In the genomic region with DNA sequence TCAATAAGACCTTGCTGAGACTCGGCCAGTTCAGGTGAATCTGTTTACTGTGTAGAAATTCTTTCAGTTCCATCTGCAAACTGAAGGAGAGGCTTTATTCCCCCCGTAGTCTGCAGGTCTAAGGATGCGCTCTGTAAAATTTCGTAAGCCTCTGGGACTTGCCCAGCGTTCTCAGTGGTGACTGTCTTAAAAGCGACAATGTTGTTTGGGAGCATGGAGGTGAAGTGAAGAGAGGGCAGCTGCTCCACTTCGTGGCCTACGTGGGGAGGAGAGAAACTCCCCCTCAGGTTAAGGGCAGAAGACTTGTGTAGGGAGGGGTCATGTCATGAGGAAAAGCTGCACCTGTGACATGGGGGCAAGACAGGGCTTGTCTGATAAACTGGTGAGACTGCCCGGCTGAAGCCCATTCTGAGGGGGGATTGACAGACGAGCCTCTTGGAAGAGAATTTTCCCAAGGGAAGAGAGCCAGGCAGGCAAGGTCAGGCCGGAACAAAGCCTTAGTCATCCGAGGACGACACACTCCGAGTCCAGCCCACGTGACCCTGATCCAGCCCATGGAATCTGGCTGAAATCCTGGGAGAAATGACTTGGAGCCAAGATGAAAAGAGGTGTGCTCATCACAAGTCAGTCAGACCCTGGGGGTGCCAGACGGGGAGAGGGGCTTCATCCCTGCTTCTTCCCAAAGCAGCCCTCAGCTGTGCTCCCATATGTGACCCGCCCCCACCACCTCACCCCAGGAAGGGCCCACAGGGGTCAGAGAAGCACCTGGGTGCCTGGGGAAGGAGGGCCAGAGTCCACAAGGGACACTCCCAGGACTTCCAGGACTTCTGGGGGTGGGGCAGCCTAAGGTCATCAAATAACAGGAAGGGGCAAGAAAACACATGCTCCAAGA, we compare ENCODE assay signal across 1 cellular context.
TF ChIP-seq lines count a peak whose summit lies in the region.

No MANE protein-coding gene starts in this region.

TF ChIP-seq in HepG2, 621 proteins besides CTCF, POLR2A, EP300 and RAD21 (continued from another document and continues in another):
- TF ChIP-seq RNF219 (CRISPR knock-in tag; IDR thresholded peaks at IDR 0.05) (no peak), ZNF761 (CRISPR knock-in tag; conservative IDR thresholded peaks at IDR 0.05) (no peak; the same call in 1 of the 2 replicates), ATF3 (CRISPR knock-in tag; IDR thresholded peaks at IDR 0.05) (peak; percentile 55; the same call in 1 of the 2 replicates), MEIS1 (CRISPR knock-in tag; IDR thresholded peaks at IDR 0.05; ENCODE audit: borderline replicate concordance) (peak; percentile 46; the same call in 1 of the 2 replicates), ETV6 (CRISPR knock-in tag; conservative IDR thresholded peaks at IDR 0.05) (no peak), ZNF207 (IDR thresholded peaks at IDR 0.05; ENCODE audit: borderline replicate concordance) (no peak), ZNF792 (CRISPR knock-in tag; IDR thresholded peaks at IDR 0.05) (no peak), SOX13 (IDR thresholded peaks at IDR 0.05) (no peak), SOX13 (CRISPR knock-in tag; conservative IDR thresholded peaks at IDR 0.05 in 1 of 2, IDR thresholded peaks at IDR 0.05 in 1 of 2) (peak in 1 of 2 experiments; percentile 32; a peak in 1 of 4 replicates), ZNF3 (CRISPR knock-in tag; IDR thresholded peaks at IDR 0.05) (no peak), ARID4A (CRISPR knock-in tag; IDR thresholded peaks at IDR 0.05; ENCODE audit: borderline replicate concordance) (peak; percentile 17; the same call in 1 of the 2 replicates), SMAD9 (CRISPR knock-in tag; IDR thresholded peaks at IDR 0.05) (no peak), ELF4 (CRISPR knock-in tag; IDR thresholded peaks at IDR 0.05; ENCODE audit: borderline replicate concordance) (no peak), ZFP1 (CRISPR knock-in tag; IDR thresholded peaks at IDR 0.05) (peak; percentile 64; the same call in 1 of the 2 replicates), CHCHD3 (CRISPR knock-in tag; IDR thresholded peaks at IDR 0.05) (no peak), ZNF768 (CRISPR knock-in tag; IDR thresholded peaks at IDR 0.05) (no peak), TRIM22 (IDR thresholded peaks at IDR 0.05) (no peak), HIVEP1 (CRISPR knock-in tag; IDR thresholded peaks at IDR 0.05) (no peak), MLXIP (CRISPR knock-in tag; IDR thresholded peaks at IDR 0.05; ENCODE audit: borderline replicate concordance) (no peak), ZBTB38 (CRISPR knock-in tag; IDR thresholded peaks at IDR 0.05) (peak; percentile 69), ZNF124 (CRISPR knock-in tag; IDR thresholded peaks at IDR 0.05) (peak; percentile 30), ZNF546 (CRISPR knock-in tag; conservative IDR thresholded peaks at IDR 0.05) (no peak)
- TF ChIP-seq, protein P1, sequence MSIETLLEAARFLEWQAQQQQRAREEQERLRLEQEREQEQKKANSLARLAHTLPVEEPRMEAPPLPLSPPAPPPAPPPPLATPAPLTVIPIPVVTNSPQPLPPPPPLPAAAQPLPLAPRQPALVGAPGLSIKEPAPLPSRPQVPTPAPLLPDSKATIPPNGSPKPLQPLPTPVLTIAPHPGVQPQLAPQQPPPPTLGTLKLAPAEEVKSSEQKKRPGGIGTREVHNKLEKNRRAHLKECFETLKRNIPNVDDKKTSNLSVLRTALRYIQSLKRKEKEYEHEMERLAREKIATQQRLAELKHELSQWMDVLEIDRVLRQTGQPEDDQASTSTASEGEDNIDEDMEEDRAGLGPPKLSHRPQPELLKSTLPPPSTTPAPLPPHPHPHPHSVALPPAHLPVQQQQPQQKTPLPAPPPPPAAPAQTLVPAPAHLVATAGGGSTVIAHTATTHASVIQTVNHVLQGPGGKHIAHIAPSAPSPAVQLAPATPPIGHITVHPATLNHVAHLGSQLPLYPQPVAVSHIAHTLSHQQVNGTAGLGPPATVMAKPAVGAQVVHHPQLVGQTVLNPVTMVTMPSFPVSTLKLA (IDR thresholded peaks at IDR 0.05), result peak; percentile 30; the same call in 1 of the 2 replicates
- TF ChIP-seq, protein P2, sequence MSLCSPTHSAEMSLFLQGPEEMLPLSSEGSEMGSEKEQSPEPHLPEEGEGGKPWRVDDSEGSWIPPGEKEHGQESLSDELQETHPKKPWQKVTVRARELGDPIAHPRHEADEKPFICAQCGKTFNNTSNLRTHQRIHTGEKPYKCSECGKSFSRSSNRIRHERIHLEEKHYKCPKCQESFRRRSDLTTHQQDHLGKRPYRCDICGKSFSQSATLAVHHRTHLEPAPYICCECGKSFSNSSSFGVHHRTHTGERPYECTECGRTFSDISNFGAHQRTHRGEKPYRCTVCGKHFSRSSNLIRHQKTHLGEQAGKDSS (CRISPR knock-in tag; IDR thresholded peaks at IDR 0.05; ENCODE audit: borderline replicate concordance, low read depth), result peak; percentile 20; the same call in 1 of the 2 replicates
- TF ChIP-seq, protein P3, sequence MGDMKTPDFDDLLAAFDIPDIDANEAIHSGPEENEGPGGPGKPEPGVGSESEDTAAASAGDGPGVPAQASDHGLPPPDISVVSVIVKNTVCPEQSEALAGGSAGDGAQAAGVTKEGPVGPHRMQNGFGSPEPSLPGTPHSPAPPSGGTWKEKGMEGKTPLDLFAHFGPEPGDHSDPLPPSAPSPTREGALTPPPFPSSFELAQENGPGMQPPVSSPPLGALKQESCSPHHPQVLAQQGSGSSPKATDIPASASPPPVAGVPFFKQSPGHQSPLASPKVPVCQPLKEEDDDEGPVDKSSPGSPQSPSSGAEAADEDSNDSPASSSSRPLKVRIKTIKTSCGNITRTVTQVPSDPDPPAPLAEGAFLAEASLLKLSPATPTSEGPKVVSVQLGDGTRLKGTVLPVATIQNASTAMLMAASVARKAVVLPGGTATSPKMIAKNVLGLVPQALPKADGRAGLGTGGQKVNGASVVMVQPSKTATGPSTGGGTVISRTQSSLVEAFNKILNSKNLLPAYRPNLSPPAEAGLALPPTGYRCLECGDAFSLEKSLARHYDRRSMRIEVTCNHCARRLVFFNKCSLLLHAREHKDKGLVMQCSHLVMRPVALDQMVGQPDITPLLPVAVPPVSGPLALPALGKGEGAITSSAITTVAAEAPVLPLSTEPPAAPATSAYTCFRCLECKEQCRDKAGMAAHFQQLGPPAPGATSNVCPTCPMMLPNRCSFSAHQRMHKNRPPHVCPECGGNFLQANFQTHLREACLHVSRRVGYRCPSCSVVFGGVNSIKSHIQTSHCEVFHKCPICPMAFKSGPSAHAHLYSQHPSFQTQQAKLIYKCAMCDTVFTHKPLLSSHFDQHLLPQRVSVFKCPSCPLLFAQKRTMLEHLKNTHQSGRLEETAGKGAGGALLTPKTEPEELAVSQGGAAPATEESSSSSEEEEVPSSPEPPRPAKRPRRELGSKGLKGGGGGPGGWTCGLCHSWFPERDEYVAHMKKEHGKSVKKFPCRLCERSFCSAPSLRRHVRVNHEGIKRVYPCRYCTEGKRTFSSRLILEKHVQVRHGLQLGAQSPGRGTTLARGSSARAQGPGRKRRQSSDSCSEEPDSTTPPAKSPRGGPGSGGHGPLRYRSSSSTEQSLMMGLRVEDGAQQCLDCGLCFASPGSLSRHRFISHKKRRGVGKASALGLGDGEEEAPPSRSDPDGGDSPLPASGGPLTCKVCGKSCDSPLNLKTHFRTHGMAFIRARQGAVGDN (CRISPR knock-in tag; IDR thresholded peaks at IDR 0.05), result peak; percentile 99
- TF ChIP-seq, protein P4, sequence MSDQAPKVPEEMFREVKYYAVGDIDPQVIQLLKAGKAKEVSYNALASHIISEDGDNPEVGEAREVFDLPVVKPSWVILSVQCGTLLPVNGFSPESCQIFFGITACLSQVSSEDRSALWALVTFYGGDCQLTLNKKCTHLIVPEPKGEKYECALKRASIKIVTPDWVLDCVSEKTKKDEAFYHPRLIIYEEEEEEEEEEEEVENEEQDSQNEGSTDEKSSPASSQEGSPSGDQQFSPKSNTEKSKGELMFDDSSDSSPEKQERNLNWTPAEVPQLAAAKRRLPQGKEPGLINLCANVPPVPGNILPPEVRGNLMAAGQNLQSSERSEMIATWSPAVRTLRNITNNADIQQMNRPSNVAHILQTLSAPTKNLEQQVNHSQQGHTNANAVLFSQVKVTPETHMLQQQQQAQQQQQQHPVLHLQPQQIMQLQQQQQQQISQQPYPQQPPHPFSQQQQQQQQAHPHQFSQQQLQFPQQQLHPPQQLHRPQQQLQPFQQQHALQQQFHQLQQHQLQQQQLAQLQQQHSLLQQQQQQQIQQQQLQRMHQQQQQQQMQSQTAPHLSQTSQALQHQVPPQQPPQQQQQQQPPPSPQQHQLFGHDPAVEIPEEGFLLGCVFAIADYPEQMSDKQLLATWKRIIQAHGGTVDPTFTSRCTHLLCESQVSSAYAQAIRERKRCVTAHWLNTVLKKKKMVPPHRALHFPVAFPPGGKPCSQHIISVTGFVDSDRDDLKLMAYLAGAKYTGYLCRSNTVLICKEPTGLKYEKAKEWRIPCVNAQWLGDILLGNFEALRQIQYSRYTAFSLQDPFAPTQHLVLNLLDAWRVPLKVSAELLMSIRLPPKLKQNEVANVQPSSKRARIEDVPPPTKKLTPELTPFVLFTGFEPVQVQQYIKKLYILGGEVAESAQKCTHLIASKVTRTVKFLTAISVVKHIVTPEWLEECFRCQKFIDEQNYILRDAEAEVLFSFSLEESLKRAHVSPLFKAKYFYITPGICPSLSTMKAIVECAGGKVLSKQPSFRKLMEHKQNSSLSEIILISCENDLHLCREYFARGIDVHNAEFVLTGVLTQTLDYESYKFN (CRISPR knock-in tag; conservative IDR thresholded peaks at IDR 0.05), result peak; percentile 62
